In the genomic region with DNA sequence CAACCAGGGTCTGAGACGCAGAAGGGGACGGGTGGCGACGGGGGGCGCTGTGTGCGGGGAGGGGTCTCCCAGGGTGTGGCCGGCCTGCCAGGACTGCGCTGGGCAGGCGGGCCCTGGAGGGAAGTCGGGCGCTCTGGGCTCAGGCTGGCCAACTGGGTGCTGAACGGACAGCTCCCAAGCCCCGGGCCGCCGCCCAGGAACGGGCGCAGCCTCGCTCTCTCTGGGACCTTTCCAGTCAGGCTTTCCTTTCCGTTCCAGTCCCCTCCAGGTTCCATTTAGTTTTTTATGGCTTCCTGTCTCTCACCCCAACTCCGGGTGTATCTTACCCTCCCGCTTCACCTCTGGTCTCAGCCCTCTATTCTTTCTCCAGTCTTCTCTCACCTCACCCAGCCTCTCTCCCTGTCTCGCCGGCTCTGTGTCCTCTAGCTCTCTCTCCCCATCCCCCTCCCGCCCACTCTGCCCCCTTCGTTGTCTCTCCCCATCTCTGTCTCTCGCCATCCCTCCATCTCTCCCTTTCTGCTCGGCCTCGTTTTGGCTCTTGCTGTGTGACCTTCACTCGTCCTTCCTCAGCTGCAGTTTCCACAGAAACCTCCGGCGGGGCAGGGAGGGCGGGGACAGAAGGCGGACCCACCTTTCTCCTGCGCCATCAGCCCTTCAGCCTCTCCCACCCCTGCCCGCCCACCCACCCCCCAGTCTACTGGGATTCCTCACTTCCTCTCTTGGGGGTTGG, we compare ENCODE assay signal across 8 cellular contexts. TPM values are rescaled to one million over a fixed set of nuclear protein-coding genes. Genes with fewer than 3 reads are reported as not detected.
DNase-seq lines count a peak whose midpoint lies in the region; ATAC-seq and TF ChIP-seq lines count a peak whose summit lies in the region.

No MANE protein-coding gene starts in this region.

- 2 to 3% methylated on average over 35 of the region's 35 CpGs for whole genome bisulfite sequencing in tibial nerve, 2 donors

- no peaks in the 10 kb centered on the region for H3K9me3 ChIP-seq in iPS-20b (ENCODE audit: insufficient read depth, low read depth, low read length)
- H3K9me3 ChIP-seq in tibial nerve = no peaks in the 10 kb centered on the region

- TF ChIP-seq EP300 in tibial nerve (IDR thresholded peaks at IDR 0.05) = no peak

- H3K27ac Mint-ChIP-seq in stimulated activated effector memory CD8-positive, alpha-beta T cell treated with anti-CD3 and anti-CD28 coated beads, Interleukin-12 subunit alpha, Interleukin-12 subunit beta, amount 100 ng/mL, for 72 hours = no peak overlapping the region

- in situ Hi-C loops in astrocyte of the cerebellum (cut with HindIII; ENCODE audit: low sequenced_read_pairs) = no loop called here

- peak; percentile 38 for ATAC-seq in stimulated activated effector memory CD8-positive, alpha-beta T cell treated with anti-CD3 and anti-CD28 coated beads, Interleukin-12 subunit alpha, Interleukin-12 subunit beta, amount 100 ng/mL, for 72 hours
- no peak for ATAC-seq in HG03159 (IDR thresholded peaks at IDR 0.05; ENCODE audit: unreplicated experiment)

- DNase-seq in SIG-M5 treated with dmso at 0.1 percent for 504 hours (lab: John Stamatoyannopoulos, UW; ENCODE audit: unreplicated experiment) = peak; percentile 24
- no peak for DNase-seq in SIG-M5 (lab: John Stamatoyannopoulos, UW)
- DNase-seq in RWPE1 (ENCODE audit: low spot score) = peak; percentile 75
- DNase-seq in astrocyte of the cerebellum (ENCODE audit: low read depth) = peak; percentile 5
- DNase-seq in stimulated activated effector memory CD8-positive, alpha-beta T cell treated with anti-CD3 and anti-CD28 coated beads, Interleukin-12 subunit alpha, Interleukin-12 subunit beta, amount 100 ng/mL, for 72 hours (ENCODE audit: low spot score in 2 of 2) = peak; percentile 29 to 71
- DNase-seq in tibial nerve (ENCODE audit: low spot score in 2 of 2) = no peak

- no peak overlapping the region for H3K9ac ChIP-seq in iPS-20b (ENCODE audit: low read depth, low read length)

- CTCF ChIA-PET in RWPE1 (lab: Yijun Ruan, JAX) = interaction anchor here (0.6 kb wide), 1 partner anchor 46 kb away, joined by 4 read pairs; no protein-coding TSS in a partner anchor

- POLR2A ChIA-PET in RWPE1 (lab: Yijun Ruan, JAX; ENCODE audit: low non-redundant PET) = no interaction called here

- no peak overlapping the region for H3K4me3 ChIP-seq in astrocyte of the cerebellum (ENCODE audit: low read depth, low read length)
- peak overlapping the region; percentile 56; the same call in 1 of the 2 replicates for H3K4me3 ChIP-seq in iPS-20b (ENCODE audit: low read length)
- no peak overlapping the region for H3K4me3 ChIP-seq in tibial nerve

- no peaks in the 10 kb centered on the region for H3K36me3 Mint-ChIP-seq in stimulated activated effector memory CD8-positive, alpha-beta T cell treated with anti-CD3 and anti-CD28 coated beads, Interleukin-12 subunit alpha, Interleukin-12 subunit beta, amount 100 ng/mL, for 72 hours

- H3K9me3 Mint-ChIP-seq in stimulated activated effector memory CD8-positive, alpha-beta T cell treated with anti-CD3 and anti-CD28 coated beads, Interleukin-12 subunit alpha, Interleukin-12 subunit beta, amount 100 ng/mL, for 72 hours = no peaks in the 10 kb centered on the region

- peak overlapping the region; percentile 19 for H3K4me3 Mint-ChIP-seq in stimulated activated effector memory CD8-positive, alpha-beta T cell treated with anti-CD3 and anti-CD28 coated beads, Interleukin-12 subunit alpha, Interleukin-12 subunit beta, amount 100 ng/mL, for 72 hours

- H3K4me1 Mint-ChIP-seq in stimulated activated effector memory CD8-positive, alpha-beta T cell treated with anti-CD3 and anti-CD28 coated beads, Interleukin-12 subunit alpha, Interleukin-12 subunit beta, amount 100 ng/mL, for 72 hours = peaks cover 59% of the 10 kb centered on the region

- H3K4me1 ChIP-seq in iPS-20b (ENCODE audit: insufficient read depth, low read length) (peaks cover 10% of the 10 kb centered on the region; the same call in 1 of the 2 replicates), tibial nerve (peaks cover 0 to 30% (median 8%) of the 10 kb centered on the region in 4 donors)

- H3K36me3 ChIP-seq in iPS-20b (ENCODE audit: insufficient read depth, low read depth, low read length) = 0 out of 2 replicates have a peak, but pooled peaks cover 4% of the 10 kb centered on the region
- peaks cover 0 to 12% (median 2%) of the 10 kb centered on the region in 3 donors for H3K36me3 ChIP-seq in tibial nerve

- TF ChIP-seq CTCF in RWPE1 (conservative IDR thresholded peaks at IDR 0.05; ENCODE audit: low read depth) (no peak), astrocyte of the cerebellum (IDR thresholded peaks at IDR 0.05; ENCODE audit: low read depth, low read length, missing control alignments) (no peak), tibial nerve (IDR thresholded peaks at IDR 0.05) (no peak)

- H3K27me3 ChIP-seq in iPS-20b (ENCODE audit: insufficient read depth, low read length) (peaks cover 92% of the 10 kb centered on the region), tibial nerve (peaks cover 3 to 95% of the 10 kb centered on the region in 2 donors)

- TF ChIP-seq POLR2A in tibial nerve (IDR thresholded peaks at IDR 0.05) = no peak

- no peak overlapping the region for H3K27ac ChIP-seq in RWPE1
- no peak overlapping the region for H3K27ac ChIP-seq in iPS-20b (ENCODE audit: low read length)
- no peak overlapping the region for H3K27ac ChIP-seq in tibial nerve

RNA-seq across cellular contexts. Expression of a gene that starts 3.3 kb away (rescaled TPM):
- total RNA-seq in tibial nerve = not detected

RNA-seq across cellular contexts. Expression of a gene that starts 38.2 kb away (rescaled TPM):
- total RNA-seq in tibial nerve = 100 to 1,000 TPM; 168 to 206 (median 199) TPM

Comparison
In these comparisons a context has a peak if more than half of its experiments do, and no peak if none do; other contexts are left out.
1. DNase-seq: peak in SIG-M5 treated with dmso at 0.1 percent for 504 hours (single experiment), RWPE1 (single experiment), astrocyte of the cerebellum (single experiment) and stimulated activated effector memory CD8-positive, alpha-beta T cell treated with anti-CD3 and anti-CD28 coated beads, Interleukin-12 subunit alpha, Interleukin-12 subunit beta, amount 100 ng/mL, for 72 hours (2 of 2); none in SIG-M5 (single experiment) and tibial nerve (0 of 2).